In genomic region chr1:7526867-7527732, GRCh38 we compare ENCODE assay signal across 15 cellular contexts.
DNase-seq lines count a peak whose midpoint lies in the region; ATAC-seq and TF ChIP-seq lines count a peak whose summit lies in the region.
"Had no signal": no experiment of that assay in that cellular context is flagged by ENCODE, and none has a peak within 500 bp of the region (broad histone marks: within the 10 kb centered on the region; RNA-seq: fewer than 3 reads in every experiment).

No MANE protein-coding gene starts in this region.

- peaks cover 5% of the 10 kb centered on the region for H3K27me3 ChIP-seq in lower lobe of right lung (ENCODE audit: low read depth)
- H3K27me3 ChIP-seq in tibial nerve: no peaks in the 10 kb centered on the region

- H3K27ac ChIP-seq in lower lobe of right lung: no peak overlapping the region
- no peak overlapping the region for H3K27ac ChIP-seq in tibial nerve
- H3K27ac ChIP-seq: SK-N-MC had no signal

- no peaks in the 10 kb centered on the region for H3K9me3 Mint-ChIP-seq in activated T-helper 2 cell treated with anti-CD3 and anti-CD28 coated beads, Interferon-gamma antibody, Interleukin-2, Interleukin-4, amounts not matched to agents 10 μg/mL and 5 μg/mL and 100 μg/mL, durations not matched to agents 14 hours and 24 hours and 36 hours

- H3K9me3 ChIP-seq in lower lobe of right lung (no peaks in the 10 kb centered on the region), tibial nerve (no peaks in the 10 kb centered on the region)

- no peak for TF ChIP-seq CTCF in lower lobe of right lung (IDR thresholded peaks at IDR 0.05)
- TF ChIP-seq CTCF in tibial nerve (IDR thresholded peaks at IDR 0.05): no peak

- no peak for TF ChIP-seq EP300 in tibial nerve (IDR thresholded peaks at IDR 0.05)

- H3K36me3 ChIP-seq in lower lobe of right lung: no peaks in the 10 kb centered on the region
- no peaks in the 10 kb centered on the region for H3K36me3 ChIP-seq in tibial nerve

- no peak overlapping the region for H3K4me3 Mint-ChIP-seq in activated T-helper 2 cell treated with anti-CD3 and anti-CD28 coated beads, Interferon-gamma antibody, Interleukin-2, Interleukin-4, amounts not matched to agents 10 μg/mL and 5 μg/mL and 100 μg/mL, durations not matched to agents 14 hours and 24 hours and 36 hours (ENCODE audit: low read depth)

- H3K36me3 Mint-ChIP-seq in activated T-helper 2 cell treated with anti-CD3 and anti-CD28 coated beads, Interferon-gamma antibody, Interleukin-2, Interleukin-4, amounts not matched to agents 10 μg/mL and 5 μg/mL and 100 μg/mL, durations not matched to agents 14 hours and 24 hours and 36 hours (ENCODE audit: low read depth): no peaks in the 10 kb centered on the region

- peak; percentile 69 for DNase-seq in AG08395 (ENCODE audit: low spot score)
- peak; percentile 34 for DNase-seq in GM04504 (ENCODE audit: low read depth)
- peak; percentile 15 for DNase-seq in activated T-helper 2 cell treated with anti-CD3 and anti-CD28 coated beads, Interferon-gamma antibody, Interleukin-2, Interleukin-4, amounts not matched to agents 10 μg/mL and 5 μg/mL and 100 μg/mL, durations not matched to agents 14 hours and 24 hours and 36 hours (ENCODE audit: low spot score)
- DNase-seq in lower lobe of right lung: peak; percentile 20
- DNase-seq in COLO668 (lab: John Stamatoyannopoulos, UW; ENCODE audit: unreplicated experiment): no peak
- no peak for DNase-seq in tibial nerve (ENCODE audit: low spot score in 2 of 2)
- DNase-seq: activated gamma-delta T cell, cortex of kidney, erythroblast, midbrain, NCI-H1694, NCI-H446 treated with DMSO at 0.1 percent for 48 hours had no signal

- peak overlapping the region; percentile 86 for H3K27ac Mint-ChIP-seq in activated T-helper 2 cell treated with anti-CD3 and anti-CD28 coated beads, Interferon-gamma antibody, Interleukin-2, Interleukin-4, amounts not matched to agents 10 μg/mL and 5 μg/mL and 100 μg/mL, durations not matched to agents 14 hours and 24 hours and 36 hours

- TF ChIP-seq POLR2A in tibial nerve (IDR thresholded peaks at IDR 0.05): no peak

- H3K4me3 ChIP-seq in lower lobe of right lung (no peak overlapping the region), tibial nerve (no peak overlapping the region)
- H3K4me3 ChIP-seq: SK-N-MC had no signal

- peaks cover 18% of the 10 kb centered on the region for H3K4me1 Mint-ChIP-seq in activated T-helper 2 cell treated with anti-CD3 and anti-CD28 coated beads, Interferon-gamma antibody, Interleukin-2, Interleukin-4, amounts not matched to agents 10 μg/mL and 5 μg/mL and 100 μg/mL, durations not matched to agents 14 hours and 24 hours and 36 hours (ENCODE audit: low read depth)

- 83 to 84% methylated on average over 8 to 11 of the region's 12 CpGs for WGBS in tibial nerve, 2 donors

- ATAC-seq in lower lobe of right lung: no peak
- ATAC-seq in GM19463 (IDR thresholded peaks at IDR 0.05; ENCODE audit: unreplicated experiment): no peak
- no peak for ATAC-seq in GM19455 (IDR thresholded peaks at IDR 0.05; ENCODE audit: unreplicated experiment)

- H3K27me3 Mint-ChIP-seq in activated T-helper 2 cell treated with anti-CD3 and anti-CD28 coated beads, Interferon-gamma antibody, Interleukin-2, Interleukin-4, amounts not matched to agents 10 μg/mL and 5 μg/mL and 100 μg/mL, durations not matched to agents 14 hours and 24 hours and 36 hours (ENCODE audit: low read depth): peaks cover 2% of the 10 kb centered on the region

- H3K4me1 ChIP-seq in lower lobe of right lung (no peaks in the 10 kb centered on the region), tibial nerve (no peaks in the 10 kb centered on the region)

- intact Hi-C loops in activated T-helper 2 cell treated with anti-CD3 and anti-CD28 coated beads, Interferon-gamma antibody, Interleukin-2, Interleukin-4, amounts not matched to agents 10 μg/mL and 5 μg/mL and 100 μg/mL, durations not matched to agents 14 hours and 24 hours and 36 hours (cut with micrococcal nuclease): loop anchor here (1.0 kb wide), 1 partner anchor 22 kb away; no protein-coding TSS in a partner anchor
- intact Hi-C loops in lower lobe of right lung (cut with DNase I): no loop called here

Comparison
In these comparisons a context has a peak if more than half of its experiments do, and no peak if none do; other contexts are left out.
1. DNase-seq: peak in AG08395 (single experiment), GM04504 (single experiment), activated T-helper 2 cell treated with anti-CD3 and anti-CD28 coated beads, Interferon-gamma antibody, Interleukin-2, Interleukin-4, amounts not matched to agents 10 μg/mL and 5 μg/mL and 100 μg/mL, durations not matched to agents 14 hours and 24 hours and 36 hours (single experiment) and lower lobe of right lung (single experiment); none in COLO668 (single experiment) and tibial nerve (0 of 2).